In genomic region chr10:67849331-67850011, GRCh38 we compare ENCODE assay signal across 8 cellular contexts. TPM values are rescaled to one million over a fixed set of nuclear protein-coding genes. Genes with fewer than 3 reads are reported as not detected.
DNase-seq lines count a peak whose midpoint lies in the region; ATAC-seq and TF ChIP-seq lines count a peak whose summit lies in the region.

No MANE protein-coding gene starts in this region.

- no peaks in the 10 kb centered on the region for H3K27me3 ChIP-seq in PC-3 (ENCODE audit: low read length)
- no peaks in the 10 kb centered on the region for H3K27me3 ChIP-seq in esophagus squamous epithelium
- H3K27me3 ChIP-seq in muscle layer of duodenum (ENCODE audit: low read depth, low read length): no peaks in the 10 kb centered on the region

- TF ChIP-seq CTCF in PC-3 (conservative IDR thresholded peaks at IDR 0.05; ENCODE audit: low read depth, low read length) (no peak), esophagus squamous epithelium (IDR thresholded peaks at IDR 0.05) (peak in 3 of 6 experiments; percentile 11 to 23 (median 14))

- H4K20me1 ChIP-seq in PC-3 (ENCODE audit: low read length): no peaks in the 10 kb centered on the region

- no peaks in the 10 kb centered on the region for H3K27me3 Mint-ChIP-seq in activated T-cell treated with anti-CD3 and anti-CD28 coated beads, Interleukin-2, amount 50 U/mL, for 4 hours (ENCODE audit: low read depth)

- no peaks in the 10 kb centered on the region for H3K36me3 Mint-ChIP-seq in activated T-cell treated with anti-CD3 and anti-CD28 coated beads, Interleukin-2, amount 50 U/mL, for 4 hours (ENCODE audit: insufficient read depth)

- H3K27ac ChIP-seq in PC-3 (ENCODE audit: low read length) (peak overlapping the region; percentile 90), esophagus squamous epithelium (peak overlapping the region; percentile 86 to 97 (median 95)), muscle layer of duodenum (ENCODE audit: low read length) (peak overlapping the region; percentile 99)

- DNase-seq in DMS53 (lab: John Stamatoyannopoulos, UW) (peak; percentile 97), PC-3 (peak; percentile 99), esophagus squamous epithelium (lab: John Stamatoyannopoulos, UW) (peak; percentile 67)
- peak; percentile 90 for DNase-seq in Jurkat, Clone E6-1 (ENCODE audit: low read depth, low spot score)
- peak; percentile 91 for DNase-seq in activated T-cell treated with anti-CD3 and anti-CD28 coated beads, Interleukin-2, amount 50 U/mL, for 4 hours
- peak; percentile 89 for DNase-seq in stimulated activated CD8-positive, alpha-beta memory T cell treated with anti-CD3 and anti-CD28 coated beads, Interleukin-7, amount 100 ng/mL, for 24 hours (ENCODE audit: low read depth)

- peak overlapping the region; percentile 82 for H2AFZ ChIP-seq in PC-3 (ENCODE audit: low read length)

- peak overlapping the region; percentile 93 for H3K4me3 Mint-ChIP-seq in activated T-cell treated with anti-CD3 and anti-CD28 coated beads, Interleukin-2, amount 50 U/mL, for 4 hours

- H3K4me1 Mint-ChIP-seq in activated T-cell treated with anti-CD3 and anti-CD28 coated beads, Interleukin-2, amount 50 U/mL, for 4 hours (ENCODE audit: low read depth): peaks cover 12% of the 10 kb centered on the region

- WGBS in esophagus squamous epithelium, 2 donors: 1 to 3% methylated on average over 25 to 35 of the region's 36 CpGs

- H3F3A ChIP-seq in PC-3 (ENCODE audit: low read length, unreplicated experiment): no peaks in the 10 kb centered on the region

- no peaks in the 10 kb centered on the region for H3K79me2 ChIP-seq in PC-3 (ENCODE audit: low read length)

- H3K36me3 ChIP-seq in PC-3 (ENCODE audit: low read depth, low read length) (no peaks in the 10 kb centered on the region), esophagus squamous epithelium (no peaks in the 10 kb centered on the region), muscle layer of duodenum (ENCODE audit: control insufficient read depth in 1 of 2, insufficient read depth in 2 of 2, low read length in 2 of 2) (no peaks in the 10 kb centered on the region)

- TF ChIP-seq POLR2A in esophagus squamous epithelium (IDR thresholded peaks at IDR 0.05): peak in 1 of 4 donors; percentile 67

- intact Hi-C loops in PC-3 (cut with micrococcal nuclease) (loop anchor here (1.0 to 10.0 kb wide), 4 partner anchors 11 to 485 kb away; partner anchors contain the start of genes DNAJC12, HNRNPH3 and PBLD), esophagus squamous epithelium (cut with DNase I) (loop anchor here (10.0 kb wide), 1 partner anchor 225 kb away; the partner anchor contains the start of gene HERC4)

- peak; percentile 96 for ATAC-seq in GM21717 (IDR thresholded peaks at IDR 0.05; ENCODE audit: unreplicated experiment)
- peak; percentile 95 for ATAC-seq in PC-3
- peak; percentile 96 to 98 for ATAC-seq in activated T-cell treated with anti-CD3 and anti-CD28 coated beads, Interleukin-2, amount 50 U/mL, for 4 hours

- H3K9me3 ChIP-seq in PC-3 (ENCODE audit: low read length) (no peaks in the 10 kb centered on the region), esophagus squamous epithelium (no peaks in the 10 kb centered on the region), muscle layer of duodenum (ENCODE audit: control insufficient read depth in 1 of 2, low read length in 2 of 2) (no peaks in the 10 kb centered on the region)

- CTCF ChIA-PET in PC-3 (lab: Charles Lee): interaction anchor here (0.5 to 1.0 kb wide), 4 partner anchors 11 to 499 kb away, joined by 4 to 12 read pairs (median 8); no protein-coding TSS in a partner anchor

- BruUV-seq in PC-3 (replicated peaks; lab: Mats Ljungman, UMichigan): TSS peak; percentile 100

- H3K4me1 ChIP-seq in PC-3 (ENCODE audit: insufficient read depth, low read length) (peaks cover 6% of the 10 kb centered on the region), esophagus squamous epithelium (peaks cover 0 to 10% (median 5%) of the 10 kb centered on the region in 3 donors), muscle layer of duodenum (ENCODE audit: control insufficient read depth in 1 of 2, insufficient read depth in 2 of 2, low read length in 2 of 2) (no peaks in the 10 kb centered on the region)

- peak overlapping the region; percentile 94 for H3K4me2 ChIP-seq in PC-3 (ENCODE audit: low read length)

- no peaks in the 10 kb centered on the region for H3K9me2 ChIP-seq in PC-3 (replicated peaks; ENCODE audit: low read length)

- no peaks in the 10 kb centered on the region for H3K9me3 Mint-ChIP-seq in activated T-cell treated with anti-CD3 and anti-CD28 coated beads, Interleukin-2, amount 50 U/mL, for 4 hours

- H3K4me3 ChIP-seq in Jurkat, Clone E6-1 (ENCODE audit: low read length): peak overlapping the region; percentile 93
- H3K4me3 ChIP-seq in PC-3 (ENCODE audit: low read length) (peak overlapping the region; percentile 73), esophagus squamous epithelium (peak overlapping the region; percentile 60 to 92 (median 86)), muscle layer of duodenum (ENCODE audit: low read depth in 1 of 2, low read length in 2 of 2) (peak overlapping the region; percentile 81 to 97)

- POLR2A ChIA-PET in PC-3 (lab: Charles Lee; ENCODE audit: unreplicated experiment): interaction anchor here (0.5 to 1.0 kb wide), 8 partner anchors 12 to 1529 kb away, joined by 3 to 16 read pairs (median 6); partner anchors contain the start of gene DNAJC12

- H3K9ac ChIP-seq in PC-3 (ENCODE audit: low read length): peak overlapping the region; percentile 91

RNA-seq across cellular contexts. Expression of gene DNAJC12, which starts 11.5 kb away (rescaled TPM):
- polyA plus RNA-seq in Jurkat, Clone E6-1 (2012; ENCODE audit: insufficient read depth, insufficient read length): 3.2 TPM
- total RNA-seq in PC-3 (2014; rRNA removed) (14.2 and 15.5 TPM in 2 replicates), esophagus squamous epithelium (1 to 10 TPM in 1 of 4 donors, under 1 TPM in 1, not detected in 2; 0.76 to 2.7 TPM)
- under 1 TPM; 0.28 to 0.92 (median 0.84) TPM for total RNA-seq in activated T-cell treated with anti-CD3 and anti-CD28 coated beads, Interleukin-2, amount 50 U/mL, for 4 hours

RNA-seq across cellular contexts. Expression of gene SIRT1, which starts 35.0 kb away (rescaled TPM):
- 13.9 TPM for polyA plus RNA-seq in Jurkat, Clone E6-1 (2012; ENCODE audit: insufficient read depth, insufficient read length)
- 20.4 and 20.8 TPM in 2 replicates for total RNA-seq in PC-3 (2014; rRNA removed)
- total RNA-seq in activated T-cell treated with anti-CD3 and anti-CD28 coated beads, Interleukin-2, amount 50 U/mL, for 4 hours: 10 to 100 TPM; 14.8 to 17.3 (median 15.2) TPM
- 10 to 100 TPM in 1 of 4 donors, 1 to 10 TPM in 3; 7.4 to 19.8 (median 7.7) TPM for total RNA-seq in esophagus squamous epithelium

Comparison
In these comparisons a context has a peak if more than half of its experiments do, and no peak if none do; other contexts are left out.
1. Peak in every context shown above with its lines: DNase-seq, ATAC-seq, H3K4me3 ChIP-seq and H3K27ac ChIP-seq.